Comparison of ENCODE assay signal across 18 cellular contexts in the genomic region with DNA sequence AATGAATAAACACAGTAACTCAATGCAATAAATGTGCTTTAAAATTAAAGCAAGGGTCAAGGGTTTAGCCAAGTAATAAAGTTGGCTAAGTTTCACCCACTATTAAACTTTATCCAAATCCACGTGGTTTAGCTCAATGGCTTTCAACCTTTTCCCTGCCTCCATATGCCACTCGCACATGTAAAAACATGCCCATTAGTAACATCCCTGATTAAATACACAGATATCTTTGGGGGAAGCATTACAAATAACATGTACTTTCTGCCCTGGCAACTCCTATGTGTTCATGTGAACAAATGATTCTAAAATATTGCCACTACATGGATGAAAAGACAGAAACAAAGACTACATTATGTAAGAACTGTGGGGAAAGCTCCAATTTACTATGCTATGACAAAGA.
A peak's percentile ranks its signal among the peaks of the same experiment; 100 is the strongest.
DNase-seq lines count a peak whose midpoint lies in the region; ATAC-seq, FAIRE-seq and TF ChIP-seq lines count a peak whose summit lies in the region.
"Had no signal": no experiment of that assay in that cellular context is flagged by ENCODE, and none has a peak within 500 bp of the region (broad histone marks: within the 10 kb centered on the region; RNA-seq: fewer than 3 reads in every experiment).

No MANE protein-coding gene starts in this region.

- peaks cover 7% of the 10 kb centered on the region for H3K36me3 Mint-ChIP-seq in T-helper 17 cell (ENCODE audit: low read depth)

- TF ChIP-seq CTCF in mammary epithelial cell (conservative IDR thresholded peaks at IDR 0.05 in 1 of 2, IDR thresholded peaks at IDR 0.05 in 1 of 2; ENCODE audit: extremely low read depth in 1 of 2, insufficient read depth in 1 of 2, low read depth in 1 of 2, low read length in 2 of 2) (no peak), keratinocyte (optimal IDR thresholded peaks at IDR 0.05 in 1 of 3, IDR thresholded peaks at IDR 0.05 in 1 of 3, conservative IDR thresholded peaks at IDR 0.05 in 1 of 3; ENCODE audit: extremely low read depth in 1 of 3, insufficient read depth in 2 of 3, low read length in 3 of 3) (no peak), thyroid gland (IDR thresholded peaks at IDR 0.05) (no peak)

- intact Hi-C loops in mammary epithelial cell (cut with micrococcal nuclease) = no loop called here
- intact Hi-C loops in thyroid gland (cut with DNase I) = no loop called here

- CTCF ChIA-PET in mammary epithelial cell (lab: Charles Lee; ENCODE audit: low non-redundant PET) = interaction anchor here (0.6 kb wide), 1 partner anchor 292 kb away, joined by 4 read pairs; no protein-coding TSS in a partner anchor

- WGBS in mammary epithelial cell (ENCODE audit: low coverage, missing lambda C conversion rate) = 46% methylated on average over 2 of the region's 2 CpGs
- 91 to 92% methylated on average over 2 of the region's 2 CpGs for WGBS in thyroid gland, 2 donors

- H3K4me3 ChIP-seq in mammary epithelial cell (replicated peaks in 1 of 3; ENCODE audit: insufficient read depth in 1 of 3, low read depth in 2 of 3, low read length in 3 of 3) (no peak overlapping the region), keratinocyte (ENCODE audit: control insufficient read depth in 2 of 3, extremely low read depth in 1 of 3, insufficient read depth in 2 of 3, low read depth in 1 of 3, low read length in 3 of 3) (no peak overlapping the region), thyroid gland (replicated peaks in 1 of 3) (no peak overlapping the region), MG63 (no peak overlapping the region)
- H3K4me3 ChIP-seq: BLaER1 treated with 17β-estradiol and CSF1 and Interleukin-3, amounts not matched to agents 10 nM and 100 nM; PC-9 had no signal

- in situ Hi-C loops in mammary epithelial cell (cut with MboI; ENCODE audit: low sequenced_read_pairs in 2 of 2) = no loop called here

- BruUV-seq in mammary epithelial cell (replicated peaks; lab: Mats Ljungman, UMichigan) = no TSS peak

- peak; percentile 56 for FAIRE-seq in keratinocyte (lab: Jason Lieb, UNC)
- FAIRE-seq: H1 had no signal

- H3K4me1 ChIP-seq in mammary epithelial cell (ENCODE audit: insufficient read depth, low read length) (peaks cover 14% of the 10 kb centered on the region), keratinocyte (ENCODE audit: control insufficient read depth, extremely low read depth, insufficient read depth, low read length) (peaks cover 16% of the 10 kb centered on the region), thyroid gland (no peaks in the 10 kb centered on the region)
- H3K4me1 ChIP-seq: BLaER1 treated with 17β-estradiol and CSF1 and Interleukin-3, amounts not matched to agents 10 nM and 100 nM had no signal

- H3K4me1 Mint-ChIP-seq in T-helper 17 cell = peaks cover 5% of the 10 kb centered on the region

- H3K27me3 ChIP-seq in mammary epithelial cell (ENCODE audit: insufficient read depth, low read length) (no peaks in the 10 kb centered on the region), keratinocyte (ENCODE audit: control insufficient read depth, extremely low read depth, insufficient read depth, low read length) (no peaks in the 10 kb centered on the region), thyroid gland (no peaks in the 10 kb centered on the region), MG63 (no peaks in the 10 kb centered on the region)
- H3K27me3 ChIP-seq: BLaER1 treated with 17β-estradiol and CSF1 and Interleukin-3, amounts not matched to agents 10 nM and 100 nM had no signal

- dilution Hi-C loops in mammary epithelial cell (cut with HindIII; ENCODE audit: low sequenced_read_pairs) (no loop called here), keratinocyte (cut with MboI; ENCODE audit: extremely low pct_ligation_motif_present, low sequenced_read_pairs) (no loop called here)

- H3K9me3 ChIP-seq in T-helper 17 cell (ENCODE audit: control insufficient read depth, low read length, poor library complexity, severe bottlenecking) (no peaks in the 10 kb centered on the region), mammary epithelial cell (replicated peaks; ENCODE audit: insufficient read depth, low read length) (no peaks in the 10 kb centered on the region), keratinocyte (ENCODE audit: control insufficient read depth, low read depth, low read length) (no peaks in the 10 kb centered on the region), thyroid gland (no peaks in the 10 kb centered on the region), MG63 (no peaks in the 10 kb centered on the region)

- no peak overlapping the region for H3K4me3 Mint-ChIP-seq in T-helper 17 cell
- H3K4me3 Mint-ChIP-seq: CD8-positive, alpha-beta T cell had no signal

- H3K27ac ChIP-seq in mammary epithelial cell (ENCODE audit: insufficient read depth, low read depth, low read length) (peak overlapping the region; percentile 60), keratinocyte (ENCODE audit: control insufficient read depth, insufficient read depth, low read length) (peak overlapping the region; percentile 59), substantia nigra (ENCODE audit: low read depth, low read length, poor library complexity, severe bottlenecking) (peak overlapping the region; percentile 19), thyroid gland (no peak overlapping the region)
- H3K27ac ChIP-seq: BLaER1 treated with 17β-estradiol and CSF1 and Interleukin-3, amounts not matched to agents 10 nM and 100 nM; KMS-11; PC-9 had no signal

- no peaks in the 10 kb centered on the region for H4K20me1 ChIP-seq in mammary epithelial cell (ENCODE audit: insufficient read depth, low read length)
- no peaks in the 10 kb centered on the region for H4K20me1 ChIP-seq in keratinocyte (ENCODE audit: control insufficient read depth, extremely low read depth, insufficient read depth, low read length)

- ATAC-seq in T-helper 17 cell (no peak), esophagus mucosa (no peak)
- ATAC-seq: CD8-positive, alpha-beta T cell had no signal

- H3K9me1 ChIP-seq in keratinocyte (ENCODE audit: control insufficient read depth, extremely low read depth, insufficient read depth, low read length) = no peaks in the 10 kb centered on the region

- H3K9ac ChIP-seq in mammary epithelial cell (ENCODE audit: insufficient read depth, low read length) = no peak overlapping the region
- H3K9ac ChIP-seq in keratinocyte (ENCODE audit: control insufficient read depth, extremely low read depth, insufficient read depth, low read length) = no peak overlapping the region
- H3K9ac ChIP-seq: BLaER1 treated with 17β-estradiol and CSF1 and Interleukin-3, amounts not matched to agents 10 nM and 100 nM; KMS-11 had no signal

- peak overlapping the region; percentile 1 for H2AFZ ChIP-seq in mammary epithelial cell (ENCODE audit: low read depth, low read length)
- H2AFZ ChIP-seq in keratinocyte (ENCODE audit: control insufficient read depth, low read length) = no peak overlapping the region
- H2AFZ ChIP-seq: PC-9 had no signal

- H3K36me3 ChIP-seq in mammary epithelial cell (ENCODE audit: insufficient read depth, low read length) = peaks cover 11% of the 10 kb centered on the region
- peaks cover 4 to 9% of the 10 kb centered on the region in 2 experiments for H3K36me3 ChIP-seq in keratinocyte (ENCODE audit: control insufficient read depth in 2 of 2, extremely low read depth in 1 of 2, insufficient read depth in 2 of 2, low read length in 2 of 2)
- H3K36me3 ChIP-seq in thyroid gland = peaks cover 0 to 5% of the 10 kb centered on the region in 2 donors
- H3K36me3 ChIP-seq in MG63 = no peaks in the 10 kb centered on the region

- no peaks in the 10 kb centered on the region for H3K27me3 Mint-ChIP-seq in T-helper 17 cell

- no peak for DNase-seq in T-helper 17 cell
- DNase-seq in mammary epithelial cell = peak; percentile 61
- no peak for DNase-seq in keratinocyte (ENCODE audit: low read depth, low spot score)
- DNase-seq in substantia nigra (lab: John Stamatoyannopoulos, UW) = no peak
- DNase-seq in thyroid gland = no peak
- DNase-seq in MG63 = no peak
- DNase-seq: Calu3; CD8-positive, alpha-beta T cell; NCI-H1417 treated with DMSO at 0.1 percent for 48 hours; NCI-H187 treated with DMSO at 0.1 percent for 48 hours; NCI-H2227 treated with DMSO at 0.1 percent for 48 hours; NCI-H510A treated with DMSO at 0.1 percent for 48 hours; NCI-H82; PC-9 had no signal

- no peak for TF ChIP-seq POLR2A in thyroid gland (IDR thresholded peaks at IDR 0.05)

- peak overlapping the region; percentile 42 for H3K4me2 ChIP-seq in mammary epithelial cell (ENCODE audit: insufficient read depth, low read depth, low read length)
- H3K4me2 ChIP-seq in keratinocyte (ENCODE audit: control insufficient read depth, extremely low read depth, insufficient read depth, low read depth, low read length) = peak overlapping the region; percentile 11
- H3K4me2 ChIP-seq: BLaER1 treated with 17β-estradiol and CSF1 and Interleukin-3, amounts not matched to agents 10 nM and 100 nM; KMS-11; PC-9 had no signal

- peak overlapping the region; percentile 9 for H3K27ac Mint-ChIP-seq in T-helper 17 cell
- H3K27ac Mint-ChIP-seq: CD8-positive, alpha-beta T cell had no signal

- H3K79me2 ChIP-seq in mammary epithelial cell (ENCODE audit: insufficient read depth, low read length) (no peaks in the 10 kb centered on the region), keratinocyte (ENCODE audit: control insufficient read depth, insufficient read depth, low read length) (peaks cover 6% of the 10 kb centered on the region)

Comparison
In these comparisons a context has a peak if more than half of its experiments do, and no peak if none do; other contexts are left out.
1. H3K27ac ChIP-seq: peak in mammary epithelial cell (single experiment), keratinocyte (single experiment) and substantia nigra (single experiment); none in thyroid gland (0 of 3).